1 cellular context compared by ENCODE assay signal in the genomic region with DNA sequence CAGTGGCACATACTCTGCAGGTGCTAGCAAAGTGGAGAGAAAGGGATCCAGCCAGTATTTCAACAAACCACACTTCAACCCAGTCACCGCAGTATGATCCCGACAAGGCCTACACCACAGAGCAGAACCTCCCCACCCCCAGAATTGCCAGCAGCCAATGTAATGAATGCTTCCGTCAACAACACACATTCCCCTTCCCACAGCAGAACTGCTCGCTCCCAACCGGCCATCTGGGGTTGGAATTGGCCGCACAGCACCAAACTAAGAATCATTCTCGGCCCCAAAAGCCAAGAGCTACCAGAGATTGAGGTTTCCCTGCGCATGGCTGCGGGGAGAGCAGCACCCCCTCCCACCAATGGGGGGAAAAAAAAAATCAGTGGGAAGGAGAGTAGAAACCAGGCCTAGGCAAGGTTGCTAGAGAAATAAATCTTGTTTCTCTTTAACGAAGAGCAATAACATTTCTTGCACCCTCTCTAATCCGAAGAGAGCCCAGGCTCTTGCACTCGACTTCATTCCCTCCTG.
TF ChIP-seq lines count a peak whose summit lies in the region.

No MANE protein-coding gene starts in this region.

TF ChIP-seq in K562, 482 proteins besides CTCF, POLR2A, EP300 and RAD21 (continued from another document and continues in another):
- TF ChIP-seq PBX2 (CRISPR knock-in tag; IDR thresholded peaks at IDR 0.05; ENCODE audit: low read depth) (no peak), PBX2 (tag; conservative IDR thresholded peaks at IDR 0.05; ENCODE audit: low read depth) (no peak), ZNF354B (CRISPR knock-in tag; IDR thresholded peaks at IDR 0.05) (no peak), MNT (conservative IDR thresholded peaks at IDR 0.05) (peak; percentile 58 to 86; a peak in 2 of 4 replicates), ERF (CRISPR knock-in tag; IDR thresholded peaks at IDR 0.05) (no peak), FOXK1 (CRISPR knock-in tag; IDR thresholded peaks at IDR 0.05; ENCODE audit: borderline replicate concordance) (no peak), SMARCA4 (IDR thresholded peaks at IDR 0.05) (no peak), ZNF551 (CRISPR knock-in tag; IDR thresholded peaks at IDR 0.05) (no peak), PRDM10 (IDR thresholded peaks at IDR 0.05; ENCODE audit: partially characterized antibody) (peak; percentile 90), NKRF (IDR thresholded peaks at IDR 0.05; ENCODE audit: borderline replicate concordance) (peak; percentile 78), YY1 (IDR thresholded peaks at IDR 0.05; ENCODE audit: borderline replicate concordance in 1 of 3, control insufficient read depth in 1 of 3, extremely low read depth in 1 of 3, insufficient read depth in 3 of 3, insufficient read length in 1 of 3, insufficient replicate concordance in 2 of 3, low read depth in 1 of 3, low read length in 2 of 3) (peak in 1 of 3 experiments; percentile 46), VEZF1 (CRISPR knock-in tag; IDR thresholded peaks at IDR 0.05) (no peak), NFIC (IDR thresholded peaks at IDR 0.05) (no peak; the same call in 1 of the 2 replicates), TAL1 (IDR thresholded peaks at IDR 0.05) (no peak), ZNF143 (CRISPR knock-in tag; IDR thresholded peaks at IDR 0.05) (no peak), BRF2 (IDR thresholded peaks at IDR 0.05; ENCODE audit: borderline replicate concordance, insufficient read depth, insufficient read length) (no peak), MXI1 (IDR thresholded peaks at IDR 0.05; ENCODE audit: low read depth, low read length) (no peak), ESRRA (IDR thresholded peaks at IDR 0.05; ENCODE audit: borderline replicate concordance, low read depth) (peak; percentile 50; the same call in 1 of the 2 replicates), KLF6 (CRISPR knock-in tag; IDR thresholded peaks at IDR 0.05; ENCODE audit: borderline replicate concordance) (no peak), ZNF197 (CRISPR knock-in tag; IDR thresholded peaks at IDR 0.05; ENCODE audit: low read depth) (no peak), ZSCAN29 (IDR thresholded peaks at IDR 0.05) (no peak), THAP7 (CRISPR knock-in tag; IDR thresholded peaks at IDR 0.05) (no peak), CHD2 (IDR thresholded peaks at IDR 0.05; ENCODE audit: low read depth, low read length) (no peak), TBP (optimal IDR thresholded peaks at IDR 0.05; ENCODE audit: low read depth, low read length) (peak; percentile 38), FOXO4 (CRISPR knock-in tag; IDR thresholded peaks at IDR 0.05) (no peak), MTA3 (IDR thresholded peaks at IDR 0.05; ENCODE audit: borderline replicate concordance) (peak; percentile 15; the same call in 1 of the 2 replicates), ZNF695 (CRISPR knock-in tag; IDR thresholded peaks at IDR 0.05) (no peak), MECOM (CRISPR knock-in tag; IDR thresholded peaks at IDR 0.05) (no peak), KDM4B (IDR thresholded peaks at IDR 0.05; ENCODE audit: borderline replicate concordance in 2 of 2, low read depth in 1 of 2) (no peak), HLTF (IDR thresholded peaks at IDR 0.05) (no peak), SMARCA5 (IDR thresholded peaks at IDR 0.05) (no peak), ZNF175 (CRISPR knock-in tag; IDR thresholded peaks at IDR 0.05; ENCODE audit: low read depth) (no peak), ZNF239 (CRISPR knock-in tag; IDR thresholded peaks at IDR 0.05) (no peak)
- TF ChIP-seq, protein P1, sequence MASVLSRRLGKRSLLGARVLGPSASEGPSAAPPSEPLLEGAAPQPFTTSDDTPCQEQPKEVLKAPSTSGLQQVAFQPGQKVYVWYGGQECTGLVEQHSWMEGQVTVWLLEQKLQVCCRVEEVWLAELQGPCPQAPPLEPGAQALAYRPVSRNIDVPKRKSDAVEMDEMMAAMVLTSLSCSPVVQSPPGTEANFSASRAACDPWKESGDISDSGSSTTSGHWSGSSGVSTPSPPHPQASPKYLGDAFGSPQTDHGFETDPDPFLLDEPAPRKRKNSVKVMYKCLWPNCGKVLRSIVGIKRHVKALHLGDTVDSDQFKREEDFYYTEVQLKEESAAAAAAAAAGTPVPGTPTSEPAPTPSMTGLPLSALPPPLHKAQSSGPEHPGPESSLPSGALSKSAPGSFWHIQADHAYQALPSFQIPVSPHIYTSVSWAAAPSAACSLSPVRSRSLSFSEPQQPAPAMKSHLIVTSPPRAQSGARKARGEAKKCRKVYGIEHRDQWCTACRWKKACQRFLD (CRISPR knock-in tag; IDR thresholded peaks at IDR 0.05): 0 out of 2 replicates have a peak, but pooled peaks have one; percentile 6
- TF ChIP-seq, protein P2, sequence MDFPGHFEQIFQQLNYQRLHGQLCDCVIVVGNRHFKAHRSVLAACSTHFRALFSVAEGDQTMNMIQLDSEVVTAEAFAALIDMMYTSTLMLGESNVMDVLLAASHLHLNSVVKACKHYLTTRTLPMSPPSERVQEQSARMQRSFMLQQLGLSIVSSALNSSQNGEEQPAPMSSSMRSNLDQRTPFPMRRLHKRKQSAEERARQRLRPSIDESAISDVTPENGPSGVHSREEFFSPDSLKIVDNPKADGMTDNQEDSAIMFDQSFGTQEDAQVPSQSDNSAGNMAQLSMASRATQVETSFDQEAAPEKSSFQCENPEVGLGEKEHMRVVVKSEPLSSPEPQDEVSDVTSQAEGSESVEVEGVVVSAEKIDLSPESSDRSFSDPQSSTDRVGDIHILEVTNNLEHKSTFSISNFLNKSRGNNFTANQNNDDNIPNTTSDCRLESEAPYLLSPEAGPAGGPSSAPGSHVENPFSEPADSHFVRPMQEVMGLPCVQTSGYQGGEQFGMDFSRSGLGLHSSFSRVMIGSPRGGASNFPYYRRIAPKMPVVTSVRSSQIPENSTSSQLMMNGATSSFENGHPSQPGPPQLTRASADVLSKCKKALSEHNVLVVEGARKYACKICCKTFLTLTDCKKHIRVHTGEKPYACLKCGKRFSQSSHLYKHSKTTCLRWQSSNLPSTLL (IDR thresholded peaks at IDR 0.05): no peak
